ENCODE assay signal across 18 cellular contexts in the genomic region with DNA sequence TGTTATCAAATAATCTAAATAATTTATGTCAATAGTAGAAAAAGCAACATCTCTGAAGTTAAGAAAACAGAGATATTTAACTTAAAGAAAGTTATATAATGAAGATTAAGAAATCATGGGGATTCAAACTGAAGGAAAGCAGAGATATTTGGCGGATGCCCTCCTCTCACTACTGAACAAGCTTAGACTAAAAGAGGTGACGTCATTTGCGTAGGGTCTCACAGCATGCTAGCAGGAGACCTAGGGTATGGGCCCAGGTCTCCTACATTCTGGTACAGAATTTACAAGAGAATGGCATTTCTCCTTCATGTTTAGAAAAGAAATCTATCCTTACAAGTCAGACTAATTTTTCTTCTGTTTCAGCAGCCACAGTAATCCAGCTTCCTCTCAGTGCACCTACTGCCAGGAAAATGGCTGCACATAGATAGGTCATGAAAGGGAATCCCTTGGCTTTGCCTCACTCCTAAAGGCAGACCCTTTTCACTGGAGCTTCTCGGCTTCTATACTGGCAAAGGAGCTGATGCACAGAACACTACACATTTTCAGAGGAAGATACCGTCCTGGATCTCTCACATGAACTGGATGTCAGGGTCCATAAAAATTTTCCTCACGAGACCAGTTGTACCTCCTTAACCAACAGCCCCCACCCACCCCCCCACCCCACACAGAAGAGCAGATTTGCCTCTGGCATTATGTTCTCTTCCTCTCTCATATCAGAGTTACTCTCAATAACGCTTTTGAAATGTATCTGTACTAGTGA. TPM values are rescaled to one million over a fixed set of nuclear protein-coding genes. Genes with fewer than 3 reads are reported as not detected.
DNase-seq lines count a peak whose midpoint lies in the region; ATAC-seq, FAIRE-seq and TF ChIP-seq lines count a peak whose summit lies in the region.
"Had no signal": no experiment of that assay in that cellular context is flagged by ENCODE, and none has a peak within 500 bp of the region (broad histone marks: within the 10 kb centered on the region; RNA-seq: fewer than 3 reads in every experiment).

No MANE protein-coding gene starts in this region.

- intact Hi-C loops in Calu3 (cut with micrococcal nuclease; ENCODE audit: unreplicated experiment) = no loop called here
- intact Hi-C loops in stomach (cut with DNase I; ENCODE audit: low total_unique reads) = no loop called here

- no peak for TF ChIP-seq EP300 in stomach (IDR thresholded peaks at IDR 0.05)

- peak overlapping the region; percentile 60 for H3K27ac Mint-ChIP-seq in Calu3 (ENCODE audit: unreplicated experiment)
- H3K27ac Mint-ChIP-seq: naive thymus-derived CD4-positive, alpha-beta T cell had no signal

- peak overlapping the region; percentile 22 for H3K4me3 Mint-ChIP-seq in Calu3 (ENCODE audit: low read depth, unreplicated experiment)
- H3K4me3 Mint-ChIP-seq: naive thymus-derived CD4-positive, alpha-beta T cell had no signal

- no peaks in the 10 kb centered on the region for H3K9me3 Mint-ChIP-seq in Calu3 (ENCODE audit: low read depth, unreplicated experiment)
- H3K9me3 Mint-ChIP-seq: naive thymus-derived CD4-positive, alpha-beta T cell had no signal

- no peaks in the 10 kb centered on the region for H3K9me2 ChIP-seq in hepatocyte (replicated peaks; ENCODE audit: insufficient read depth)

- no peaks in the 10 kb centered on the region for H4K20me1 ChIP-seq in hepatocyte (ENCODE audit: insufficient read depth, poor library complexity, severe bottlenecking)
- H4K20me1 ChIP-seq: BLaER1 treated with 17β-estradiol and CSF1 and Interleukin-3, amounts not matched to agents 10 nM and 100 nM had no signal

- TF ChIP-seq CTCF in Calu3 (IDR thresholded peaks at IDR 0.05; ENCODE audit: unreplicated experiment) = no peak
- no peak for TF ChIP-seq CTCF in RWPE2 (IDR thresholded peaks at IDR 0.05; ENCODE audit: poor library complexity, severe bottlenecking)
- TF ChIP-seq CTCF in hepatocyte (IDR thresholded peaks at IDR 0.05; ENCODE audit: poor library complexity) = no peak
- TF ChIP-seq CTCF in stomach (IDR thresholded peaks at IDR 0.05) = no peak

- peak overlapping the region; percentile 68 for H3K4me2 ChIP-seq in hepatocyte
- H3K4me2 ChIP-seq: BLaER1 treated with 17β-estradiol and CSF1 and Interleukin-3, amounts not matched to agents 10 nM and 100 nM had no signal

- H3K36me3 ChIP-seq in RWPE2 (ENCODE audit: low read depth) = 0 out of 2 replicates have a peak, but pooled peaks cover 6% of the 10 kb centered on the region
- no peaks in the 10 kb centered on the region for H3K36me3 ChIP-seq in hepatocyte (replicated peaks; ENCODE audit: insufficient read depth, low read depth)
- no peaks in the 10 kb centered on the region for H3K36me3 ChIP-seq in stomach

- CTCF ChIA-PET in Calu3 (lab: Charles Lee) = interaction anchor here (0.5 to 1.2 kb wide), 6 partner anchors 9 to 167 kb away, joined by 3 to 6 read pairs (median 4); no protein-coding TSS in a partner anchor

- peaks cover 8% of the 10 kb centered on the region for H3K36me3 Mint-ChIP-seq in Calu3 (ENCODE audit: insufficient read depth, unreplicated experiment)
- H3K36me3 Mint-ChIP-seq: naive thymus-derived CD4-positive, alpha-beta T cell had no signal

- H3K4me1 ChIP-seq in RWPE2 (ENCODE audit: insufficient read depth, poor library complexity, severe bottlenecking) (peaks cover 33% of the 10 kb centered on the region), hepatocyte (ENCODE audit: insufficient read depth) (peaks cover 47% of the 10 kb centered on the region), stomach (peaks cover 0 to 50% (median 21%) of the 10 kb centered on the region in 4 donors)
- H3K4me1 ChIP-seq: BLaER1 treated with 17β-estradiol and CSF1 and Interleukin-3, amounts not matched to agents 10 nM and 100 nM had no signal

- no peaks in the 10 kb centered on the region for H3K27me3 ChIP-seq in RWPE2 (ENCODE audit: insufficient read depth, poor library complexity, severe bottlenecking)
- H3K27me3 ChIP-seq in hepatocyte = no peaks in the 10 kb centered on the region
- H3K27me3 ChIP-seq in stomach = no peaks in the 10 kb centered on the region
- H3K27me3 ChIP-seq: BLaER1 treated with 17β-estradiol and CSF1 and Interleukin-3, amounts not matched to agents 10 nM and 100 nM had no signal

- no peak overlapping the region for H2AFZ ChIP-seq in hepatocyte

- peak overlapping the region; percentile 78 for H3K27ac ChIP-seq in RWPE2 (ENCODE audit: poor library complexity, severe bottlenecking)
- H3K27ac ChIP-seq in hepatocyte = peak overlapping the region; percentile 93
- H3K27ac ChIP-seq in stomach = peak overlapping the region in 3 of 5 donors; percentile 23 to 62 (median 36)
- H3K27ac ChIP-seq: BLaER1 treated with 17β-estradiol and CSF1 and Interleukin-3, amounts not matched to agents 10 nM and 100 nM had no signal

- no peak overlapping the region for H3K4me3 ChIP-seq in RWPE2 (ENCODE audit: severe bottlenecking)
- no peak overlapping the region for H3K4me3 ChIP-seq in hepatocyte
- H3K4me3 ChIP-seq in stomach = no peak overlapping the region
- H3K4me3 ChIP-seq: BLaER1 treated with 17β-estradiol and CSF1 and Interleukin-3, amounts not matched to agents 10 nM and 100 nM had no signal

- peaks cover 89% of the 10 kb centered on the region for H3K79me2 ChIP-seq in hepatocyte

- FAIRE-seq in GM12892 (lab: Jason Lieb, UNC) = no peak

- ATAC-seq in RWPE2 (ENCODE audit: low read depth) (no peak), HG02588 (IDR thresholded peaks at IDR 0.05; ENCODE audit: unreplicated experiment) (no peak), HG02970 (IDR thresholded peaks at IDR 0.05; ENCODE audit: low FRiP score, unreplicated experiment) (no peak), GM18517 (IDR thresholded peaks at IDR 0.05; ENCODE audit: unreplicated experiment) (no peak)
- ATAC-seq: HCT116; naive thymus-derived CD4-positive, alpha-beta T cell had no signal

- no peaks in the 10 kb centered on the region for H3K27me3 Mint-ChIP-seq in Calu3 (ENCODE audit: unreplicated experiment)

- no peaks in the 10 kb centered on the region for H3K9me3 ChIP-seq in RWPE2 (ENCODE audit: severe bottlenecking)
- no peaks in the 10 kb centered on the region for H3K9me3 ChIP-seq in hepatocyte (ENCODE audit: low read depth)
- no peaks in the 10 kb centered on the region for H3K9me3 ChIP-seq in stomach
- H3K9me3 ChIP-seq: BLaER1 treated with 17β-estradiol and CSF1 and Interleukin-3, amounts not matched to agents 10 nM and 100 nM had no signal

- DNase-seq in Calu3 (no peak), RWPE2 (ENCODE audit: low spot score) (no peak), hepatocyte (ENCODE audit: low spot score) (no peak), stomach (no peak), GM12892 (ENCODE audit: insufficient read length) (no peak)
- DNase-seq: activated effector memory CD4-positive, alpha-beta T cell treated with anti-CD3 and anti-CD28 coated beads, Interleukin-2, amount 50 U/mL, for 16 hours; DND-41; KBM-7; left colon; naive thymus-derived CD4-positive, alpha-beta T cell; NCI-H1105 treated with DMSO at 0.1 percent for 48 hours; NCI-H2227 treated with DMSO at 0.1 percent for 48 hours; stimulated activated CD4-positive, alpha-beta T cell treated with anti-CD3 and anti-CD28 coated beads, Interleukin-2, amount 100 ng/mL, for 24 hours had no signal

- H3K4me1 Mint-ChIP-seq in Calu3 (ENCODE audit: low read depth, unreplicated experiment) = peaks cover 54% of the 10 kb centered on the region
- H3K4me1 Mint-ChIP-seq: naive thymus-derived CD4-positive, alpha-beta T cell had no signal

- no TSS peak for BruUV-seq in Calu3 (replicated peaks; lab: Mats Ljungman, UMichigan)

- TF ChIP-seq POLR2A in stomach (IDR thresholded peaks at IDR 0.05) = no peak
- no peak for TF ChIP-seq POLR2A in GM12892 (IDR thresholded peaks at IDR 0.05; ENCODE audit: low read depth, low read length)

- WGBS in hepatocyte (ENCODE audit: low lambda C conversion rate, missing lambda C conversion rate) = 69% methylated on average over 7 of the region's 7 CpGs
- WGBS in stomach, 5 donors = 69 to 85% (median 71%) methylated on average over 7 of the region's 7 CpGs

RNA-seq across cellular contexts. Expression of a gene that starts 41.8 kb away (rescaled TPM):
- total RNA-seq in Calu3 (2022) (177 and 212 TPM in 2 replicates), hepatocyte (369 and 396 TPM in 2 replicates), stomach (100 to 1,000 TPM; 153 to 623 (median 322) TPM)
- polyA plus RNA-seq in hepatocyte (103 and 131 TPM in 2 replicates), stomach (10 to 100 TPM; 16.3 to 68.6 (median 25.3) TPM)
- 38.3 TPM for polyA plus RNA-seq in GM12892 (2012; ENCODE audit: missing spikeins)

Comparison
In these comparisons a context has a peak if more than half of its experiments do, and no peak if none do; other contexts are left out.
1. H3K27ac ChIP-seq: peak in every context shown above with its lines; median percentile 93 in hepatocyte; 78 in RWPE2; 36 in stomach.